1 cellular context compared by ENCODE assay signal in the genomic region with DNA sequence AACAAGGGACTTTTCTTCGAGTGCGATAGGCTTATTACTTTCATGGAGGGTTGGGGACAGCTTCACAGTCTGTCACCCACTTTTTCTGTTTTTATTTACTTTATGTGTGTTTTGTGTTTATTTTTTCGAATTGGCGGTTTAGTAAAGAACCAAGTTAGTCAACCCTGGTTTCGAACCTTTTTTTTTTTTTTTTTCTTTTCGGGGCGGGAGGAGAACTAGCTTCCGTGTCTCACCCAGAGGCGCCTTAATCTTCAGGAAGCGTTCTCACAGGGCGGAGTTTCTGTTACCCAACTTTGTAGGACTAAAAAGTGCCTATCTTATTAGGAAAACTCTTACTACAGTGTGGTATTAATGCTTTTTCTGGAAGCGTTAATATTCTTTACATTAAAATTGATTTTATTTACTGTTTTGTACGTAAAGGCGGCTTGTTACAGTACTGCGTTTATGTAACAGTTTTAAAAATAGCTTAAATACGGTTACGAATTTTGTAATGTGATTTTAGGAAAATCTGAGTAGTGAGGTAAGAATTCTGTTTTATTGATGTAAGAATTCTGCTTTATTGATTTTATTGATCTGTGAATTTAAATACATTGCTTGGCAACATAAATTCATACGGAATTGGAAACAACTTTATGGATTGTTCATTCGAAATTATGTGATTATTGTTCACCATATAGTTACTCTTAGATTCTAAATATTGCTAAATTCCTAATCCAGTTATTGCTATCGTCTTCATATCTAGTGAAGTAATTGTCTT.
TF ChIP-seq lines count a peak whose summit lies in the region.

No MANE protein-coding gene starts in this region.

TF ChIP-seq in HCT116, 20 proteins besides CTCF, POLR2A, EP300 and RAD21 (continued from another document):
- TF ChIP-seq, protein P1, sequence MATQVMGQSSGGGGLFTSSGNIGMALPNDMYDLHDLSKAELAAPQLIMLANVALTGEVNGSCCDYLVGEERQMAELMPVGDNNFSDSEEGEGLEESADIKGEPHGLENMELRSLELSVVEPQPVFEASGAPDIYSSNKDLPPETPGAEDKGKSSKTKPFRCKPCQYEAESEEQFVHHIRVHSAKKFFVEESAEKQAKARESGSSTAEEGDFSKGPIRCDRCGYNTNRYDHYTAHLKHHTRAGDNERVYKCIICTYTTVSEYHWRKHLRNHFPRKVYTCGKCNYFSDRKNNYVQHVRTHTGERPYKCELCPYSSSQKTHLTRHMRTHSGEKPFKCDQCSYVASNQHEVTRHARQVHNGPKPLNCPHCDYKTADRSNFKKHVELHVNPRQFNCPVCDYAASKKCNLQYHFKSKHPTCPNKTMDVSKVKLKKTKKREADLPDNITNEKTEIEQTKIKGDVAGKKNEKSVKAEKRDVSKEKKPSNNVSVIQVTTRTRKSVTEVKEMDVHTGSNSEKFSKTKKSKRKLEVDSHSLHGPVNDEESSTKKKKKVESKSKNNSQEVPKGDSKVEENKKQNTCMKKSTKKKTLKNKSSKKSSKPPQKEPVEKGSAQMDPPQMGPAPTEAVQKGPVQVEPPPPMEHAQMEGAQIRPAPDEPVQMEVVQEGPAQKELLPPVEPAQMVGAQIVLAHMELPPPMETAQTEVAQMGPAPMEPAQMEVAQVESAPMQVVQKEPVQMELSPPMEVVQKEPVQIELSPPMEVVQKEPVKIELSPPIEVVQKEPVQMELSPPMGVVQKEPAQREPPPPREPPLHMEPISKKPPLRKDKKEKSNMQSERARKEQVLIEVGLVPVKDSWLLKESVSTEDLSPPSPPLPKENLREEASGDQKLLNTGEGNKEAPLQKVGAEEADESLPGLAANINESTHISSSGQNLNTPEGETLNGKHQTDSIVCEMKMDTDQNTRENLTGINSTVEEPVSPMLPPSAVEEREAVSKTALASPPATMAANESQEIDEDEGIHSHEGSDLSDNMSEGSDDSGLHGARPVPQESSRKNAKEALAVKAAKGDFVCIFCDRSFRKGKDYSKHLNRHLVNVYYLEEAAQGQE (IDR thresholded peaks at IDR 0.05; ENCODE audit: low read depth): no peak
- TF ChIP-seq ZNF274 (IDR thresholded peaks at IDR 0.05; ENCODE audit: low read depth, low read length) (no peak), EZH2phosphoT487 (IDR thresholded peaks at IDR 0.05; ENCODE audit: borderline replicate concordance) (no peak), MAX (IDR thresholded peaks at IDR 0.05) (no peak), SIN3A (IDR thresholded peaks at IDR 0.05; ENCODE audit: low read depth) (no peak), JUND (IDR thresholded peaks at IDR 0.05) (no peak), SRF (IDR thresholded peaks at IDR 0.05; ENCODE audit: low read depth) (no peak), POLR2AphosphoS5 (IDR thresholded peaks at IDR 0.05; ENCODE audit: low read depth, low read length) (no peak)
- TF ChIP-seq, protein P2, sequence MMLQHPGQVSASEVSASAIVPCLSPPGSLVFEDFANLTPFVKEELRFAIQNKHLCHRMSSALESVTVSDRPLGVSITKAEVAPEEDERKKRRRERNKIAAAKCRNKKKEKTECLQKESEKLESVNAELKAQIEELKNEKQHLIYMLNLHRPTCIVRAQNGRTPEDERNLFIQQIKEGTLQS (IDR thresholded peaks at IDR 0.05): no peak
